ENCODE assay signal across 20 cellular contexts in genomic region chrX:103573205-103573604, GRCh38. TPM values are rescaled to one million over a fixed set of nuclear protein-coding genes. Genes with fewer than 3 reads are reported as not detected.
"Had no signal": no experiment of that assay in that cellular context is flagged by ENCODE, and none has a peak within 500 bp of the region (broad histone marks: within the 10 kb centered on the region; RNA-seq: fewer than 3 reads in every experiment).

No MANE protein-coding gene starts in this region.

- H3K36me3 ChIP-seq: left ventricle myocardium inferior, thoracic aorta, upper lobe of left lung had no signal

- H3K9me3 ChIP-seq: body of pancreas, left ventricle myocardium inferior, thoracic aorta, upper lobe of left lung had no signal

- H3K27ac ChIP-seq: body of pancreas, dorsolateral prefrontal cortex, left ventricle myocardium inferior, thoracic aorta, upper lobe of left lung had no signal

- H3K36me3 Mint-ChIP-seq: activated naive CD8-positive, alpha-beta T cell treated with anti-CD3 and anti-CD28 coated beads for 36 hours; naive B cell; stimulated activated naive B cell treated with anti-CD40 and anti-IgM and Interleukin-4, amounts not matched to agents 10 μg/mL and 1 μg/mL and 100 μg/mL, for 72 hours had no signal

- H3K27me3 ChIP-seq: body of pancreas, upper lobe of left lung had no signal

- H3K27me3 Mint-ChIP-seq: activated B cell treated with CpG ODN at 0.5 μM for 24 hours; activated T-helper 17 cell treated with anti-CD3 and anti-CD28 coated beads, Interleukin-2, amount 50 U/mL, for 72 hours; progenitor cell of endocrine pancreas; stimulated activated naive B cell treated with anti-CD40 and anti-IgM and Interleukin-4, amounts not matched to agents 10 μg/mL and 1 μg/mL and 100 μg/mL, for 72 hours had no signal

- H3K9me3 Mint-ChIP-seq: activated B cell treated with CpG ODN at 0.5 μM for 24 hours; activated CD4-positive, alpha-beta memory T cell treated with anti-CD3 and anti-CD28 coated beads, Interleukin-2, amount 10 ng/mL, durations not matched to agents 7 days and 5 days; activated naive CD8-positive, alpha-beta T cell treated with anti-CD3 and anti-CD28 coated beads for 36 hours; activated T-helper 17 cell treated with anti-CD3 and anti-CD28 coated beads, Interleukin-2, amount 50 U/mL, for 72 hours; stimulated activated naive B cell treated with anti-CD40 and anti-IgM and Interleukin-4, amounts not matched to agents 10 μg/mL and 1 μg/mL and 100 μg/mL, for 72 hours had no signal

- DNase-seq: activated B cell treated with CpG ODN at 0.5 μM for 24 hours; activated CD4-positive, alpha-beta memory T cell treated with anti-CD3 and anti-CD28 coated beads, Interleukin-2, amount 10 ng/mL, durations not matched to agents 7 days and 5 days; activated CD4-positive, alpha-beta T cell treated with anti-CD3 and anti-CD28 coated beads for 4 hours; activated naive CD4-positive, alpha-beta T cell; activated naive CD8-positive, alpha-beta T cell treated with anti-CD3 and anti-CD28 coated beads for 36 hours; activated T-cell treated with anti-CD3 and anti-CD28 coated beads, Interleukin-2, amount 50 U/mL, for 1 hour; amygdala; body of pancreas; caudate nucleus; dorsolateral prefrontal cortex; foreskin melanocyte; left ventricle myocardium inferior; naive B cell; stimulated activated naive B cell treated with anti-CD40 and anti-IgM and Interleukin-4, amounts not matched to agents 10 μg/mL and 1 μg/mL and 100 μg/mL, for 72 hours; upper lobe of left lung had no signal

- H3K4me1 ChIP-seq: body of pancreas, left ventricle myocardium inferior, upper lobe of left lung had no signal

- H3K4me1 Mint-ChIP-seq: activated B cell treated with CpG ODN at 0.5 μM for 24 hours; activated CD4-positive, alpha-beta memory T cell treated with anti-CD3 and anti-CD28 coated beads, Interleukin-2, amount 10 ng/mL, durations not matched to agents 7 days and 5 days; activated naive CD8-positive, alpha-beta T cell treated with anti-CD3 and anti-CD28 coated beads for 36 hours; activated T-helper 17 cell treated with anti-CD3 and anti-CD28 coated beads, Interleukin-2, amount 50 U/mL, for 72 hours; naive B cell; neural crest cell; stimulated activated naive B cell treated with anti-CD40 and anti-IgM and Interleukin-4, amounts not matched to agents 10 μg/mL and 1 μg/mL and 100 μg/mL, for 72 hours had no signal

- H3K4me3 Mint-ChIP-seq: activated B cell treated with CpG ODN at 0.5 μM for 24 hours; activated CD4-positive, alpha-beta memory T cell treated with anti-CD3 and anti-CD28 coated beads, Interleukin-2, amount 10 ng/mL, durations not matched to agents 7 days and 5 days; activated naive CD8-positive, alpha-beta T cell treated with anti-CD3 and anti-CD28 coated beads for 36 hours; activated T-helper 17 cell treated with anti-CD3 and anti-CD28 coated beads, Interleukin-2, amount 50 U/mL, for 72 hours; naive B cell; neural crest cell; stimulated activated naive B cell treated with anti-CD40 and anti-IgM and Interleukin-4, amounts not matched to agents 10 μg/mL and 1 μg/mL and 100 μg/mL, for 72 hours had no signal

- H3K4me3 ChIP-seq: body of pancreas, dorsolateral prefrontal cortex, left ventricle myocardium inferior, thoracic aorta, upper lobe of left lung had no signal

- H3K27ac Mint-ChIP-seq: activated B cell treated with CpG ODN at 0.5 μM for 24 hours; activated CD4-positive, alpha-beta memory T cell treated with anti-CD3 and anti-CD28 coated beads, Interleukin-2, amount 10 ng/mL, durations not matched to agents 7 days and 5 days; activated naive CD8-positive, alpha-beta T cell treated with anti-CD3 and anti-CD28 coated beads for 36 hours; activated T-helper 17 cell treated with anti-CD3 and anti-CD28 coated beads, Interleukin-2, amount 50 U/mL, for 72 hours; progenitor cell of endocrine pancreas; stimulated activated naive B cell treated with anti-CD40 and anti-IgM and Interleukin-4, amounts not matched to agents 10 μg/mL and 1 μg/mL and 100 μg/mL, for 72 hours had no signal

RNA-seq across cellular contexts. Expression of gene RAB40A, which starts 53.9 kb away (rescaled TPM):
- total RNA-seq: left ventricle myocardium inferior, mononuclear cell had no signal
